Comparison of ENCODE assay signal across 28 cellular contexts in genomic region chr5:111120911-111121310, GRCh38. TPM values are rescaled to one million over a fixed set of nuclear protein-coding genes. Genes with fewer than 3 reads are reported as not detected.
"Had no signal": no experiment of that assay in that cellular context is flagged by ENCODE, and none has a peak within 500 bp of the region (broad histone marks: within the 10 kb centered on the region; RNA-seq: fewer than 3 reads in every experiment).

No MANE protein-coding gene starts in this region.

- H3K27ac ChIP-seq: breast epithelium, esophagus squamous epithelium, ovary, sigmoid colon, suprapubic skin, tibial nerve had no signal

- H3K27ac Mint-ChIP-seq: activated naive CD4-positive, alpha-beta T cell treated with anti-CD3 and anti-CD28 coated beads, Interleukin-2, amount 10 ng/mL, durations not matched to agents 7 days and 5 days; activated T-helper 1 cell treated with anti-CD3 and anti-CD28 coated beads, Interleukin-12 subunit alpha, Interleukin-12 subunit beta, Interleukin-2, Interleukin-4 antibody, amounts not matched to agents 30 ng/mL and 10 ng/mL and 1 ng/mL, durations not matched to agents 14 hours and 24 hours and 36 hours; dendritic cell treated with granulocyte-macrophage colony-stimulating factor and Interleukin-4, amounts not matched to agents 40 ng/mL and 50 ng/mL, for 4 days; endodermal cell; mesothelial cell of epicardium; progenitor cell of endocrine pancreas; T-helper 1 cell treated with Interleukin-12 subunit alpha and Interleukin-12 subunit beta and Interleukin-4 antibody, amounts not matched to agents 30 μg/mL and 1 μg/mL, for 36 hours had no signal

- H3K9me3 Mint-ChIP-seq: activated naive CD4-positive, alpha-beta T cell treated with anti-CD3 and anti-CD28 coated beads, Interleukin-2, amount 10 ng/mL, durations not matched to agents 7 days and 5 days; activated T-helper 1 cell treated with anti-CD3 and anti-CD28 coated beads, Interleukin-12 subunit alpha, Interleukin-12 subunit beta, Interleukin-2, Interleukin-4 antibody, amounts not matched to agents 30 ng/mL and 10 ng/mL and 1 ng/mL, durations not matched to agents 14 hours and 24 hours and 36 hours; dendritic cell treated with granulocyte-macrophage colony-stimulating factor and Interleukin-4, amounts not matched to agents 40 ng/mL and 50 ng/mL, for 4 days; endodermal cell; mesothelial cell of epicardium; naive B cell; T-helper 1 cell treated with Interleukin-12 subunit alpha and Interleukin-12 subunit beta and Interleukin-4 antibody, amounts not matched to agents 30 μg/mL and 1 μg/mL, for 36 hours had no signal

- H3K4me3 ChIP-seq: breast epithelium, esophagus squamous epithelium, ovary, sigmoid colon, suprapubic skin, tibial nerve had no signal

- DNase-seq: activated CD4-positive, alpha-beta T cell treated with anti-CD3 and anti-CD28 coated beads, Interleukin-2, amount 50 U/mL, for 1 hour; activated gamma-delta T cell; activated naive CD4-positive, alpha-beta T cell treated with anti-CD3 and anti-CD28 coated beads, Interleukin-2, amount 10 ng/mL, durations not matched to agents 7 days and 5 days; activated T-cell treated with anti-CD3 and anti-CD28 coated beads for 4 hours; central memory CD4-positive, alpha-beta T cell; endodermal cell; esophagus squamous epithelium; foreskin melanocyte; islet precursor cell; left colon; naive B cell; ovary; sigmoid colon; SK-N-SH; stimulated activated CD4-positive, alpha-beta T cell treated with anti-CD3 and anti-CD28 coated beads, Interleukin-15, amount 100 ng/mL, for 24 hours; stimulated activated CD4-positive, alpha-beta T cell treated with anti-CD3 and anti-CD28 coated beads, Interleukin-2, amount 100 ng/mL, for 24 hours; stimulated activated naive CD4-positive, alpha-beta T cell; SW 1271; T1000 had no signal

- ATAC-seq: left colon had no signal

- H3K36me3 ChIP-seq: ovary had no signal

- H3K9me3 ChIP-seq: breast epithelium, esophagus squamous epithelium, ovary, sigmoid colon, SK-N-SH, suprapubic skin, tibial nerve had no signal

- H3K27me3 ChIP-seq: breast epithelium, esophagus squamous epithelium, ovary, sigmoid colon, suprapubic skin, tibial nerve had no signal

- H3K4me1 Mint-ChIP-seq: activated naive CD4-positive, alpha-beta T cell treated with anti-CD3 and anti-CD28 coated beads, Interleukin-2, amount 10 ng/mL, durations not matched to agents 7 days and 5 days; mesothelial cell of epicardium had no signal

- H3K27me3 Mint-ChIP-seq: activated naive CD4-positive, alpha-beta T cell treated with anti-CD3 and anti-CD28 coated beads, Interleukin-2, amount 10 ng/mL, durations not matched to agents 7 days and 5 days; dendritic cell treated with granulocyte-macrophage colony-stimulating factor and Interleukin-4, amounts not matched to agents 40 ng/mL and 50 ng/mL, for 4 days; naive B cell; progenitor cell of endocrine pancreas had no signal

- H3K4me1 ChIP-seq: breast epithelium, esophagus squamous epithelium, suprapubic skin, tibial nerve had no signal

- H3K4me3 Mint-ChIP-seq: activated naive CD4-positive, alpha-beta T cell treated with anti-CD3 and anti-CD28 coated beads, Interleukin-2, amount 10 ng/mL, durations not matched to agents 7 days and 5 days; activated T-helper 1 cell treated with anti-CD3 and anti-CD28 coated beads, Interleukin-12 subunit alpha, Interleukin-12 subunit beta, Interleukin-2, Interleukin-4 antibody, amounts not matched to agents 30 ng/mL and 10 ng/mL and 1 ng/mL, durations not matched to agents 14 hours and 24 hours and 36 hours; dendritic cell treated with granulocyte-macrophage colony-stimulating factor and Interleukin-4, amounts not matched to agents 40 ng/mL and 50 ng/mL, for 4 days; endodermal cell; mesothelial cell of epicardium; naive B cell; T-helper 1 cell treated with Interleukin-12 subunit alpha and Interleukin-12 subunit beta and Interleukin-4 antibody, amounts not matched to agents 30 μg/mL and 1 μg/mL, for 36 hours had no signal

RNA-seq across cellular contexts. Expression of gene TSLP, which starts 49.4 kb away (rescaled TPM):
- total RNA-seq: progenitor cell of endocrine pancreas had no signal
- polyA plus RNA-seq: neural cell had no signal
